In genomic region chr17:7146115-7146514, GRCh38 we compare ENCODE assay signal across 1 cellular context.
TF ChIP-seq lines count a peak whose summit lies in the region.

No MANE protein-coding gene starts in this region.

TF ChIP-seq in endothelial cell of umbilical vein, 7 proteins besides CTCF, POLR2A, EP300 and RAD21:
- TF ChIP-seq MYC (IDR thresholded peaks at IDR 0.05; ENCODE audit: low read depth, low read length) (no peak), POLR2AphosphoS5 (IDR thresholded peaks at IDR 0.05; ENCODE audit: insufficient read depth, low read depth, low read length) (no peak), EZH2 (IDR thresholded peaks at IDR 0.05; ENCODE audit: borderline replicate concordance, low read depth, low read length, severe bottlenecking) (no peak), JUN (IDR thresholded peaks at IDR 0.05; ENCODE audit: borderline replicate concordance, insufficient read depth, insufficient read length, low read depth) (no peak), FOS (IDR thresholded peaks at IDR 0.05; ENCODE audit: borderline replicate concordance, insufficient read depth, low read length) (no peak), MAX (IDR thresholded peaks at IDR 0.05; ENCODE audit: insufficient read depth, insufficient read length) (no peak), GATA2 (IDR thresholded peaks at IDR 0.05; ENCODE audit: insufficient read depth, insufficient read length, low read depth, low read length) (no peak)
